Comparison of ENCODE assay signal across 29 cellular contexts in genomic region chrX:9557508-9557907, GRCh38.
"Had no signal": no experiment of that assay in that cellular context is flagged by ENCODE, and none has a peak within 500 bp of the region (broad histone marks: within the 10 kb centered on the region; RNA-seq: fewer than 3 reads in every experiment).

No MANE protein-coding gene starts in this region.

- FAIRE-seq: pancreas had no signal

- H3K9me3 Mint-ChIP-seq: activated CD4-positive, alpha-beta memory T cell treated with anti-CD3 and anti-CD28 coated beads for 36 hours; activated CD4-positive, alpha-beta T cell treated with anti-CD3 and anti-CD28 coated beads, Interleukin-2, amount 10 ng/mL, durations not matched to agents 24 days and 14 days; activated naive CD4-positive, alpha-beta T cell treated with anti-CD3 and anti-CD28 coated beads for 36 hours; activated T-helper 1 cell treated with anti-CD3 and anti-CD28 coated beads, Interleukin-12 subunit alpha, Interleukin-12 subunit beta, Interleukin-2, Interleukin-4 antibody, amounts not matched to agents 30 ng/mL and 10 ng/mL and 1 ng/mL, durations not matched to agents 14 hours and 24 hours and 36 hours; stimulated activated memory B cell treated with anti-CD40 and anti-IgM and Interleukin-4, amounts not matched to agents 10 μg/mL and 1 μg/mL and 100 μg/mL, for 72 hours had no signal

- H3K9me3 ChIP-seq: esophagus squamous epithelium, heart right ventricle, pancreas, prostate gland, transverse colon had no signal

- H3K4me1 Mint-ChIP-seq: mesothelial cell of epicardium had no signal

- H3K27ac Mint-ChIP-seq: activated CD4-positive, alpha-beta memory T cell treated with anti-CD3 and anti-CD28 coated beads for 36 hours; activated CD4-positive, alpha-beta T cell treated with anti-CD3 and anti-CD28 coated beads, Interleukin-2, amount 10 ng/mL, durations not matched to agents 24 days and 14 days; activated naive CD4-positive, alpha-beta T cell treated with anti-CD3 and anti-CD28 coated beads for 36 hours; activated T-helper 1 cell treated with anti-CD3 and anti-CD28 coated beads, Interleukin-12 subunit alpha, Interleukin-12 subunit beta, Interleukin-2, Interleukin-4 antibody, amounts not matched to agents 30 ng/mL and 10 ng/mL and 1 ng/mL, durations not matched to agents 14 hours and 24 hours and 36 hours; mesothelial cell of epicardium had no signal

- H3K27me3 Mint-ChIP-seq: activated CD4-positive, alpha-beta memory T cell treated with anti-CD3 and anti-CD28 coated beads for 36 hours; activated CD4-positive, alpha-beta T cell treated with anti-CD3 and anti-CD28 coated beads, Interleukin-2, amount 10 ng/mL, durations not matched to agents 24 days and 14 days; naive thymus-derived CD4-positive, alpha-beta T cell; stimulated activated memory B cell treated with anti-CD40 and anti-IgM and Interleukin-4, amounts not matched to agents 10 μg/mL and 1 μg/mL and 100 μg/mL, for 72 hours had no signal

- H3K4me2 ChIP-seq: smooth muscle cell had no signal

- H3K4me1 ChIP-seq: esophagus squamous epithelium, pancreas, prostate gland had no signal

- H3K4me3 ChIP-seq: esophagus squamous epithelium, heart right ventricle, pancreas, prostate gland, smooth muscle cell, transverse colon had no signal

- ATAC-seq: heart right ventricle; left ventricle myocardium superior; naive thymus-derived CD4-positive, alpha-beta T cell; pancreas; stimulated activated memory B cell treated with anti-CD40 and anti-IgM and Interleukin-4, amounts not matched to agents 10 μg/mL and 1 μg/mL and 100 μg/mL, for 72 hours had no signal

- H3K4me3 Mint-ChIP-seq: activated CD4-positive, alpha-beta memory T cell treated with anti-CD3 and anti-CD28 coated beads for 36 hours; activated CD4-positive, alpha-beta T cell treated with anti-CD3 and anti-CD28 coated beads, Interleukin-2, amount 10 ng/mL, durations not matched to agents 24 days and 14 days; activated naive CD4-positive, alpha-beta T cell treated with anti-CD3 and anti-CD28 coated beads for 36 hours; activated T-helper 1 cell treated with anti-CD3 and anti-CD28 coated beads, Interleukin-12 subunit alpha, Interleukin-12 subunit beta, Interleukin-2, Interleukin-4 antibody, amounts not matched to agents 30 ng/mL and 10 ng/mL and 1 ng/mL, durations not matched to agents 14 hours and 24 hours and 36 hours; mesothelial cell of epicardium; neural crest cell; stimulated activated memory B cell treated with anti-CD40 and anti-IgM and Interleukin-4, amounts not matched to agents 10 μg/mL and 1 μg/mL and 100 μg/mL, for 72 hours had no signal

- H3K36me3 ChIP-seq: esophagus squamous epithelium, heart right ventricle, pancreas, prostate gland, transverse colon had no signal

- H3K36me3 Mint-ChIP-seq: activated CD4-positive, alpha-beta memory T cell treated with anti-CD3 and anti-CD28 coated beads for 36 hours; mesothelial cell of epicardium had no signal

- H3K27me3 ChIP-seq: esophagus squamous epithelium, heart right ventricle, pancreas, transverse colon had no signal

- H3K27ac ChIP-seq: esophagus squamous epithelium, heart right ventricle, pancreas, prostate gland, transverse colon had no signal

- DNase-seq: activated CD4-positive, alpha-beta memory T cell treated with anti-CD3 and anti-CD28 coated beads for 36 hours; activated CD4-positive, alpha-beta T cell treated with anti-CD3 and anti-CD28 coated beads, Interleukin-2, amount 10 ng/mL, durations not matched to agents 24 days and 14 days; activated CD4-positive, CD25-positive, alpha-beta regulatory T cell treated with anti-CD3 and anti-CD28 coated beads, Interleukin-2, amount 50 U/mL, for 72 hours; activated CD8-positive, alpha-beta memory T cell treated with anti-CD3 and anti-CD28 coated beads, Interleukin-2, amount 50 U/mL, for 4 hours; activated effector memory CD4-positive, alpha-beta T cell treated with anti-CD3 and anti-CD28 coated beads, Interleukin-2, amount 50 U/mL, for 16 hours; activated naive CD4-positive, alpha-beta T cell treated with anti-CD3 and anti-CD28 coated beads for 36 hours; activated T-cell treated with anti-CD3 and anti-CD28 coated beads, Interleukin-2, amount 50 U/mL, for 1 hour; amniotic stem cell; caudate nucleus; esophagus squamous epithelium; foreskin melanocyte; heart right ventricle; kidney glomerular epithelial cell; left ventricle myocardium superior; mammary epithelial cell; naive thymus-derived CD4-positive, alpha-beta T cell; nucleus accumbens; pancreas; stimulated activated CD4-positive, alpha-beta T cell treated with anti-CD3 and anti-CD28 coated beads, Interleukin-1b, Interleukin-23, amount 100 ng/mL, for 48 hours; stimulated activated CD4-positive, alpha-beta T cell treated with anti-CD3 and anti-CD28 coated beads, Interleukin-4, amount 100 ng/mL, for 4 hours; stimulated activated CD8-positive, alpha-beta memory T cell treated with anti-CD3 and anti-CD28 coated beads, Interleukin-4, amount 100 ng/mL, for 48 hours; T-helper 2 cell; transverse colon had no signal
